ENCODE assay signal across 2 cellular contexts in the genomic region with DNA sequence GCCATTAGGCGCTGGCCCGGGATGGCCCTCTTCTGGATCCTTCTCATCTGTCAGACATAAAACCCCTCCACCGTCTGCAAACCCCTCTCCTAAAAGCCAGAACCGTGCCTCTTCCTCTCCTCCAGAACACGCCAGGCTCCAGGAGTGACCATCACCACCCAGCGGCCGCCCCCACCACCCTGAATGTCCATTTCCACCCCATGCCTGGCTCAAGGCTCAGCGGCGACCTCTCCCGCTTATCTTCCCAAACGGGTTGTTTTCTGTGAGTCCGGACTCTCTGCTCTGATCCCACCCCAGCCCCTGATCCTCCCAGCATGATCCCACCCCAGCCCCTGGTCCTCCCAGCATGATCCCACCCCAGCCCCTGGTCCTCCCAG.
TF ChIP-seq lines count a peak whose summit lies in the region.

No MANE protein-coding gene starts in this region.

TF ChIP-seq in HepG2, 621 proteins besides CTCF, POLR2A, EP300 and RAD21:
- no peak for TF ChIP-seq ZNF337 (CRISPR knock-in tag; IDR thresholded peaks at IDR 0.05; ENCODE audit: borderline replicate concordance, low read depth)

TF ChIP-seq in HEK293T, 16 proteins besides CTCF, POLR2A, EP300 and RAD21:
- TF ChIP-seq LEF1 (IDR thresholded peaks at IDR 0.05; ENCODE audit: borderline replicate concordance) (no peak), TARDBP (IDR thresholded peaks at IDR 0.05) (no peak), ZNF384 (IDR thresholded peaks at IDR 0.05) (no peak), L3MBTL2 (conservative IDR thresholded peaks at IDR 0.05) (no peak), NFRKB (IDR thresholded peaks at IDR 0.05) (no peak), ELF4 (IDR thresholded peaks at IDR 0.05) (no peak), HDGF (IDR thresholded peaks at IDR 0.05; ENCODE audit: borderline replicate concordance) (no peak), FOXM1 (IDR thresholded peaks at IDR 0.05; ENCODE audit: borderline replicate concordance) (no peak), SUZ12 (IDR thresholded peaks at IDR 0.05) (no peak)
